Comparison of ENCODE assay signal across 24 cellular contexts in genomic region chr6:92150560-92150959, GRCh38.
"Had no signal": no experiment of that assay in that cellular context is flagged by ENCODE, and none has a peak within 500 bp of the region (broad histone marks: within the 10 kb centered on the region; RNA-seq: fewer than 3 reads in every experiment).

No MANE protein-coding gene starts in this region.

- DNase-seq: Kasumi-1, MG63, NCI-H1092, NCI-H1105 treated with DMSO at 0.1 percent for 48 hours, NCI-H1417 treated with DMSO at 0.1 percent for 48 hours, NCI-H146, NCI-H1694 treated with DMSO at 0.1 percent for 48 hours, NCI-H1930, NCI-H2081, NCI-H2107, NCI-H2227 treated with DMSO at 0.1 percent for 48 hours, NCI-H510A, NCI-H524 treated with DMSO at 0.1 percent for 48 hours, NCI-H69, NCI-H774, Right ventricle myocardium superior, RPMI8226, SIG-M5, T-cell had no signal

- FAIRE-seq: K562, RCC 7860 had no signal

- ATAC-seq: K562, T-cell had no signal

- H3K9me3 ChIP-seq: MG63, SJSA1 had no signal

- H3K27me3 ChIP-seq: MG63, SJSA1 had no signal

- H3K27ac ChIP-seq: KMS-11, SJSA1, SK-N-MC had no signal

- H3K36me3 ChIP-seq: MG63, SJSA1 had no signal

- H3K4me3 ChIP-seq: K562, MG63, SJSA1, SK-N-MC had no signal

- H3K9ac ChIP-seq: KMS-11 had no signal

- H3K4me2 ChIP-seq: KMS-11 had no signal

- H3K4me1 ChIP-seq: SJSA1 had no signal
